In the genomic region with DNA sequence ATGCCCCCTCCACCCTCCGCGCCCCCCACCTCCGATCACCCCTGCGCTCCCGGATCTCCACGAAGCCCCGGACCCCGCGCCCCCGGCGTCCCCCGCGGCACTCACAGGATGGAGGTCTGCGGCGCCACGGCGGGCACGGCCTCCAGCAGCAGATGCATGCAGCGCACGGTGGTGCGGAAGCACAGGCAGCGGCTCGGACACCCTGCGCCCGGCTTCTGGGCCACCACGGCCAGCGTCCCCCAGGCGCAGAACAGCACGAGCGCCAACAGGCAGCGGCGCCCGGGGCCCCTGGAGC, we compare ENCODE assay signal across 1 cellular context.
TF ChIP-seq lines count a peak whose summit lies in the region.

No MANE protein-coding gene starts in this region.

TF ChIP-seq in H1, 55 proteins besides CTCF, POLR2A, EP300 and RAD21:
- TF ChIP-seq RBBP5 (IDR thresholded peaks at IDR 0.05; ENCODE audit: borderline replicate concordance, low read depth, low read length) (peak; percentile 59; the same call in 1 of the 2 replicates), KDM4A (IDR thresholded peaks at IDR 0.05; ENCODE audit: low read depth, low read length, severe bottlenecking) (peak; percentile 92), SIX5 (IDR thresholded peaks at IDR 0.05; ENCODE audit: low read depth, low read length) (no peak), PHF8 (conservative IDR thresholded peaks at IDR 0.05; ENCODE audit: low read depth, low read length) (peak; percentile 59; the same call in 1 of the 2 replicates)
- TF ChIP-seq, protein P1, sequence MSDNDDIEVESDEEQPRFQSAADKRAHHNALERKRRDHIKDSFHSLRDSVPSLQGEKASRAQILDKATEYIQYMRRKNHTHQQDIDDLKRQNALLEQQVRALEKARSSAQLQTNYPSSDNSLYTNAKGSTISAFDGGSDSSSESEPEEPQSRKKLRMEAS (IDR thresholded peaks at IDR 0.05): peak; percentile 47; the same call in 1 of the 2 replicates
TF ChIP-seq in H1: peak in this region for 4.
